1 cellular context compared by ENCODE assay signal in genomic region chr12:124921200-124922008, GRCh38.
TF ChIP-seq lines count a peak whose summit lies in the region.

No MANE protein-coding gene starts in this region.

TF ChIP-seq in WTC11, 78 proteins besides CTCF, POLR2A, EP300 and RAD21 (continued from another document):
- TF ChIP-seq ATF2 (CRISPR knock-in tag; IDR thresholded peaks at IDR 0.05; ENCODE audit: borderline replicate concordance, low read depth), result no peak
- TF ChIP-seq FOXP4 (CRISPR knock-in tag; IDR thresholded peaks at IDR 0.05), result no peak
- TF ChIP-seq ZSCAN18 (CRISPR knock-in tag; IDR thresholded peaks at IDR 0.05), result no peak
